8 cellular contexts compared by ENCODE assay signal in the genomic region with DNA sequence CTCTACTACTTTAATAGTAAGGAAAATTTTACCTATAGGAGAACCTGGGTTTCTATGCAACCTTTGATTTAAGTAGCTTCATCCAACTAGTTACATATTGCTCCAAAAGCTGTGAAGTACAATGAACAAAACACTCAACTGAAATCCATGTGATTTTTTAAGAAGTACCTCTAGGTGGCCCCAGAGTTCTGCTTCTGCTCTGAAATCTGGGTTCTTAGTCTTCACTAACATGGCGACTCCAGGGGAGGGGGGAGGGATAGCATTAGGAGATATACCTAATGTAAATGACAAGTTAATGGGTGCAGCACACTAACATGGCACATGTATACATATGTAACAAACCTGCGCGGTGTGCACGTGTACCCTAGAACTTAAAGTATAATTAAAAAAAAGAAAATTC.
A peak's percentile ranks its signal among the peaks of the same experiment; 100 is the strongest.
DNase-seq lines count a peak whose midpoint lies in the region; ATAC-seq, FAIRE-seq and TF ChIP-seq lines count a peak whose summit lies in the region.

No MANE protein-coding gene starts in this region.

- no peaks in the 10 kb centered on the region for H3K9me2 ChIP-seq in PC-3 (replicated peaks; ENCODE audit: low read length)

- intact Hi-C loops in PC-3 (cut with micrococcal nuclease) (loop anchor here (2.0 kb wide), 2 partner anchors 55 to 363 kb away; no protein-coding TSS in a partner anchor), esophagus squamous epithelium (cut with DNase I) (no loop called here), kidney (cut with DNase I) (no loop called here)

- H3K4me2 ChIP-seq in PC-3 (ENCODE audit: low read length), result no peak overlapping the region

- H3K27me3 ChIP-seq in PC-3 (ENCODE audit: low read length) (no peaks in the 10 kb centered on the region), esophagus squamous epithelium (no peaks in the 10 kb centered on the region)

- CTCF ChIA-PET in PC-3 (lab: Charles Lee), result interaction anchor here (0.7 kb wide), 1 partner anchor 358 kb away, joined by 9 read pairs; no protein-coding TSS in a partner anchor

- H4K20me1 ChIP-seq in PC-3 (ENCODE audit: low read length), result no peaks in the 10 kb centered on the region

- BruUV-seq in PC-3 (replicated peaks; lab: Mats Ljungman, UMichigan), result no TSS peak

- H3K4me3 ChIP-seq in PC-3 (ENCODE audit: low read length), result no peak overlapping the region
- no peak overlapping the region for H3K4me3 ChIP-seq in esophagus squamous epithelium
- H3K4me3 ChIP-seq in kidney (ENCODE audit: low read length in 2 of 2), result no peak overlapping the region

- peaks cover 3% of the 10 kb centered on the region; the same call in 1 of the 2 replicates for H3K4me1 ChIP-seq in PC-3 (ENCODE audit: insufficient read depth, low read length)
- no peaks in the 10 kb centered on the region for H3K4me1 ChIP-seq in esophagus squamous epithelium
- H3K4me1 ChIP-seq in kidney (ENCODE audit: control insufficient read depth in 1 of 2, insufficient read depth in 1 of 2, low read depth in 1 of 2, low read length in 2 of 2), result no peaks in the 10 kb centered on the region

- H3K27ac ChIP-seq in PC-3 (ENCODE audit: low read length), result no peak overlapping the region
- H3K27ac ChIP-seq in esophagus squamous epithelium, result no peak overlapping the region
- no peak overlapping the region for H3K27ac ChIP-seq in kidney (ENCODE audit: low read depth in 2 of 2, low read length in 2 of 2)

- no peaks in the 10 kb centered on the region for H3F3A ChIP-seq in PC-3 (ENCODE audit: low read length, unreplicated experiment)

- WGBS in esophagus squamous epithelium, 2 donors, result 12 to 15% methylated on average over 3 to 4 of the region's 4 CpGs

- no peak overlapping the region for H3K9ac ChIP-seq in PC-3 (ENCODE audit: low read length)
- H3K9ac ChIP-seq in kidney (ENCODE audit: low read length in 2 of 2), result no peak overlapping the region

- ATAC-seq in GM18870 (IDR thresholded peaks at IDR 0.05; ENCODE audit: unreplicated experiment), result peak; percentile 65
- peak; percentile 92 for ATAC-seq in HG03354 (IDR thresholded peaks at IDR 0.05; ENCODE audit: poor library complexity, severe bottlenecking, unreplicated experiment)
- peak; percentile 43 for ATAC-seq in PC-3

- POLR2A ChIA-PET in PC-3 (lab: Charles Lee; ENCODE audit: unreplicated experiment), result no interaction called here

- no peak for TF ChIP-seq POLR2A in esophagus squamous epithelium (IDR thresholded peaks at IDR 0.05)

- H3K9me3 ChIP-seq in PC-3 (ENCODE audit: low read length) (no peaks in the 10 kb centered on the region), esophagus squamous epithelium (no peaks in the 10 kb centered on the region), kidney (ENCODE audit: control insufficient read depth in 1 of 2, low read length in 2 of 2) (no peaks in the 10 kb centered on the region)

- FAIRE-seq in kidney (lab: Jason Lieb, UNC), result no peak

- H2AFZ ChIP-seq in PC-3 (ENCODE audit: low read length), result no peak overlapping the region

- DNase-seq in COR-L47 (lab: John Stamatoyannopoulos, UW), result peak; percentile 43
- peak; percentile 63 for DNase-seq in PC-3
- peak; percentile 3 for DNase-seq in germinal center (ENCODE audit: low spot score)
- DNase-seq in esophagus squamous epithelium (lab: John Stamatoyannopoulos, UW), result no peak
- DNase-seq in kidney, result no peak
- no peak for DNase-seq in activated CD4-positive, alpha-beta T cell treated with anti-CD3 and anti-CD28 coated beads for 1 hour

- peak; percentile 58 for TF ChIP-seq CTCF in PC-3 (conservative IDR thresholded peaks at IDR 0.05; ENCODE audit: low read depth, low read length)
- TF ChIP-seq CTCF in esophagus squamous epithelium (IDR thresholded peaks at IDR 0.05), result peak in 1 of 6 experiments; percentile 28
- TF ChIP-seq CTCF in kidney (IDR thresholded peaks at IDR 0.05; ENCODE audit: borderline replicate concordance, extremely low read depth, insufficient read depth), result no peak

- no peaks in the 10 kb centered on the region for H3K36me3 ChIP-seq in PC-3 (ENCODE audit: low read depth, low read length)
- H3K36me3 ChIP-seq in esophagus squamous epithelium, result no peaks in the 10 kb centered on the region
- no peaks in the 10 kb centered on the region for H3K36me3 ChIP-seq in kidney (ENCODE audit: control insufficient read depth in 1 of 2, insufficient read depth in 2 of 2, low read length in 2 of 2)

- H3K79me2 ChIP-seq in PC-3 (ENCODE audit: low read length), result no peaks in the 10 kb centered on the region

Comparison
In these comparisons a context has a peak if more than half of its experiments do, and no peak if none do; other contexts are left out.
1. DNase-seq: peak in COR-L47 (single experiment), PC-3 (single experiment) and germinal center (single experiment); none in esophagus squamous epithelium (single experiment), kidney (single experiment) and activated CD4-positive, alpha-beta T cell treated with anti-CD3 and anti-CD28 coated beads for 1 hour (single experiment).
2. Peak in every context shown above with its lines, with median percentiles within 50 percentile points of each other: ATAC-seq.